Comparison of ENCODE assay signal across 4 cellular contexts in the genomic region with DNA sequence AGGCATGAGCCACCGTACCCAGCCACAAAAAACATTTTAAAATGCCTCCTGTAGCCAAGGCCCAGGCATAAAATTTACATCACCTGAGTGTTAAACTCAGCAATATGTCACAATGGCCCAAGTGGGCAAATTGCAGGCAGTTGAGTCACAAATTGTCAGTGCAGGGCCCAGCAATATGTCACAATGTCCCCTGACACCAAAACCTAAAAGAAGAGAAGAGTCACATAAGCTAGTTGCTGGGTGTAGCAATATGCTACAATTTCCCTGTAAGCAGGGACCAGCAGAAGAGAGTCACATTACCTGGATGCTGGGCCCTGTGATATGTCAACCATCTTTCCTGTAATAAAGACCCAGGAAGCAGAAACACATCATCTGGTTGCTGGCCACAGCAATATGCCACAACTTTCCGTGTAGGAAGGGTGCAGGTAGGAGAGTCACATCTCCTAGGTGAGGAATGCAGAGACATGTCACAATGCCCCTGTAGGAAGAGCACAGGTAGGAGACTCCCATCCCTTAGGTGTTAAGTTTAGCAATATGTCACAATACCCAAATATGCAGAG.
"Had no signal": no experiment of that assay in that cellular context is flagged by ENCODE, and none has a peak within 500 bp of the region (broad histone marks: within the 10 kb centered on the region; RNA-seq: fewer than 3 reads in every experiment).

No MANE protein-coding gene starts in this region.

- H3K27ac ChIP-seq: HL-60 had no signal

- ATAC-seq: HepG2, K562 had no signal

- H3K4me3 ChIP-seq: K562 had no signal

- DNase-seq: IMR-90 had no signal
